9 cellular contexts compared by ENCODE assay signal in genomic region chr9:125538092-125538473, GRCh38.
DNase-seq lines count a peak whose midpoint lies in the region; ATAC-seq, FAIRE-seq and TF ChIP-seq lines count a peak whose summit lies in the region.
"Had no signal": no experiment of that assay in that cellular context is flagged by ENCODE, and none has a peak within 500 bp of the region (broad histone marks: within the 10 kb centered on the region; RNA-seq: fewer than 3 reads in every experiment).

No MANE protein-coding gene starts in this region.

- H3K4ac ChIP-seq in neuronal stem cell (ENCODE audit: low read length) = no peak overlapping the region
- H3K4ac ChIP-seq in H9 (ENCODE audit: low read depth, low read length) = no peak overlapping the region

- H3K4me3 Mint-ChIP-seq in progenitor cell of endocrine pancreas (ENCODE audit: low read depth) = no peak overlapping the region
- no peak overlapping the region for H3K4me3 Mint-ChIP-seq in H9

- no peak overlapping the region for H3K18ac ChIP-seq in neuronal stem cell (ENCODE audit: low read length)
- H3K18ac ChIP-seq in H9 (ENCODE audit: insufficient read length, low read depth, low read length) = no peak overlapping the region

- H2BK15ac ChIP-seq in neuronal stem cell (ENCODE audit: low read length) (no peak overlapping the region), H9 (ENCODE audit: low read depth, low read length) (no peak overlapping the region)

- H3K27ac ChIP-seq in adrenal gland (peak overlapping the region; percentile 0 to 75 (median 32)), kidney (ENCODE audit: low read depth in 2 of 2, low read length in 2 of 2) (peak overlapping the region; percentile 38 to 52), neuronal stem cell (replicated peaks; ENCODE audit: low read length) (no peak overlapping the region), H9 (ENCODE audit: insufficient read length, low read depth, low read length) (no peak overlapping the region)

- H3K23me2 ChIP-seq in H9 (ENCODE audit: insufficient read length, low read depth, low read length, poor library complexity, severe bottlenecking) = no peaks in the 10 kb centered on the region

- H3T11ph ChIP-seq in H9 (ENCODE audit: low read length) = no peak overlapping the region

- DNase-seq in AG08395 (ENCODE audit: low spot score) = peak; percentile 87
- peak; percentile 76 for DNase-seq in MG63
- DNase-seq in adrenal gland = peak in 6 of 7 donors; percentile 61 to 69 (median 66)
- no peak for DNase-seq in kidney
- no peak for DNase-seq in progenitor cell of endocrine pancreas (ENCODE audit: low spot score, unreplicated experiment)
- no peak for DNase-seq in neuronal stem cell (ENCODE audit: low spot score)
- no peak for DNase-seq in H9
- DNase-seq: posterior cingulate gyrus had no signal

- H2AK5ac ChIP-seq in neuronal stem cell (ENCODE audit: low read depth, low read length) = no peak overlapping the region
- H2AK5ac ChIP-seq in H9 (ENCODE audit: insufficient read length, low read length) = no peak overlapping the region

- H3K9ac ChIP-seq in kidney (ENCODE audit: low read length in 2 of 2) (no peak overlapping the region), neuronal stem cell (ENCODE audit: low read depth, low read length, poor library complexity) (no peak overlapping the region), H9 (ENCODE audit: extremely low read depth, insufficient read length, low read length) (no peak overlapping the region)

- H3K4me1 Mint-ChIP-seq in progenitor cell of endocrine pancreas (ENCODE audit: low read depth) (peaks cover 4% of the 10 kb centered on the region), H9 (peaks cover 5 to 8% of the 10 kb centered on the region in 2 experiments)

- intact Hi-C loops in adrenal gland (cut with DNase I) = no loop called here
- intact Hi-C loops in kidney (cut with DNase I) = no loop called here

- H3K36me3 ChIP-seq in MG63 = no peaks in the 10 kb centered on the region; the same call in 1 of the 2 replicates
- no peaks in the 10 kb centered on the region for H3K36me3 ChIP-seq in adrenal gland (replicated peaks in 1 of 2)
- peaks cover 0 to 4% of the 10 kb centered on the region in 2 donors for H3K36me3 ChIP-seq in kidney (ENCODE audit: control insufficient read depth in 1 of 2, insufficient read depth in 2 of 2, low read length in 2 of 2)
- no peaks in the 10 kb centered on the region for H3K36me3 ChIP-seq in neuronal stem cell (replicated peaks in 1 of 2; ENCODE audit: control insufficient read depth in 2 of 2, insufficient read depth in 2 of 2, low read length in 2 of 2)

- H3K14ac ChIP-seq in neuronal stem cell (ENCODE audit: low read length) = no peak overlapping the region
- no peak overlapping the region for H3K14ac ChIP-seq in H9 (ENCODE audit: insufficient read depth, low read length)

- H3K79me1 ChIP-seq in neuronal stem cell (ENCODE audit: low read depth, low read length) (no peaks in the 10 kb centered on the region), H9 (ENCODE audit: insufficient read depth, low read depth, low read length, poor library complexity, severe bottlenecking) (no peaks in the 10 kb centered on the region)

- no peak for TF ChIP-seq POLR2A in adrenal gland (IDR thresholded peaks at IDR 0.05)

- H2AFZ ChIP-seq in neuronal stem cell (ENCODE audit: low read length) (no peak overlapping the region), H9 (ENCODE audit: low read length) (no peak overlapping the region)

- H3K27me3 Mint-ChIP-seq in progenitor cell of endocrine pancreas (no peaks in the 10 kb centered on the region), H9 (ENCODE audit: low read depth) (no peaks in the 10 kb centered on the region)

- H3K4me3 ChIP-seq in MG63 = no peak overlapping the region
- H3K4me3 ChIP-seq in adrenal gland = no peak overlapping the region
- no peak overlapping the region for H3K4me3 ChIP-seq in kidney (ENCODE audit: low read length in 2 of 2)
- no peak overlapping the region for H3K4me3 ChIP-seq in neuronal stem cell (ENCODE audit: low read length in 2 of 2)

- H3K79me2 ChIP-seq in H9 (ENCODE audit: insufficient read depth, low read length) = no peaks in the 10 kb centered on the region; the same call in 1 of the 2 replicates

- H2BK5ac ChIP-seq in neuronal stem cell (ENCODE audit: low read length) (no peak overlapping the region), H9 (ENCODE audit: insufficient read length, low read length) (no peak overlapping the region)

- H3K4me1 ChIP-seq in adrenal gland (replicated peaks in 1 of 2) (peaks cover 30 to 60% of the 10 kb centered on the region in 2 donors), kidney (ENCODE audit: control insufficient read depth in 1 of 2, insufficient read depth in 1 of 2, low read depth in 1 of 2, low read length in 2 of 2) (peaks cover 11 to 18% of the 10 kb centered on the region in 2 donors), neuronal stem cell (ENCODE audit: control insufficient read depth in 2 of 2, insufficient read depth in 1 of 2, low read depth in 1 of 2, low read length in 2 of 2) (no peaks in the 10 kb centered on the region), H9 (ENCODE audit: insufficient read depth, low read length) (no peaks in the 10 kb centered on the region)

- TF ChIP-seq CTCF in adrenal gland (IDR thresholded peaks at IDR 0.05) (no peak), kidney (IDR thresholded peaks at IDR 0.05; ENCODE audit: borderline replicate concordance, extremely low read depth, insufficient read depth) (no peak), progenitor cell of endocrine pancreas (IDR thresholded peaks at IDR 0.05; ENCODE audit: unreplicated experiment) (no peak), H9 (conservative IDR thresholded peaks at IDR 0.05) (no peak)

- no peak for FAIRE-seq in kidney (lab: Jason Lieb, UNC)

- H3K9me3 Mint-ChIP-seq in progenitor cell of endocrine pancreas (ENCODE audit: low read depth) (no peaks in the 10 kb centered on the region), H9 (no peaks in the 10 kb centered on the region)

- ATAC-seq in GM19455 (IDR thresholded peaks at IDR 0.05; ENCODE audit: unreplicated experiment) = no peak

- H2BK12ac ChIP-seq in neuronal stem cell (ENCODE audit: low read length) (no peak overlapping the region), H9 (ENCODE audit: insufficient read length, low read depth, low read length) (no peak overlapping the region)

- H4K20me1 ChIP-seq in H9 (ENCODE audit: control insufficient read depth, insufficient read depth, insufficient read length) = no peaks in the 10 kb centered on the region

- no peak overlapping the region for H3K23ac ChIP-seq in neuronal stem cell (ENCODE audit: low read depth, low read length, poor library complexity)
- H3K23ac ChIP-seq in H9 (ENCODE audit: insufficient read length, low read depth, low read length) = no peak overlapping the region

- H2BK120ac ChIP-seq in neuronal stem cell (ENCODE audit: low read depth, low read length) = no peak overlapping the region
- H2BK120ac ChIP-seq in H9 (ENCODE audit: low read depth, low read length, poor library complexity, severe bottlenecking) = no peak overlapping the region

- H4K91ac ChIP-seq in neuronal stem cell (ENCODE audit: low read depth, low read length, poor library complexity) = no peak overlapping the region
- no peak overlapping the region for H4K91ac ChIP-seq in H9 (ENCODE audit: insufficient read length, low read depth, low read length)

- 21 to 32% (median 29%) methylated on average over 2 of the region's 2 CpGs for WGBS in adrenal gland, 4 donors
- no CpG with 5 or more reads among the region's 2 CpGs for WGBS in neuronal stem cell (ENCODE audit: extremely low coverage in 2 of 2, insufficient read length in 2 of 2, insufficient replicate concordance in 1 of 2), 2 donors
- WGBS in H9 (ENCODE audit: extremely low coverage, insufficient read length, low lambda C conversion rate) = no CpG with 5 or more reads among the region's 2 CpGs

- H3K27ac Mint-ChIP-seq in progenitor cell of endocrine pancreas (no peak overlapping the region), H9 (peak overlapping the region in 1 of 3 experiments; percentile 3; a peak in 2 of 7 replicates)

- H2BK20ac ChIP-seq in H9 (ENCODE audit: low read depth, low read length, poor library complexity, severe bottlenecking) = no peak overlapping the region

- H3K36me3 Mint-ChIP-seq in progenitor cell of endocrine pancreas (ENCODE audit: insufficient read depth) (peaks cover 9% of the 10 kb centered on the region), H9 (ENCODE audit: insufficient read depth in 1 of 3, low read depth in 3 of 3) (no peaks in the 10 kb centered on the region; a peak in 1 of 7 replicates)

- H3K56ac ChIP-seq in H9 (ENCODE audit: insufficient read length, low read depth, low read length) = no peak overlapping the region

- H3K27me3 ChIP-seq in MG63 (no peaks in the 10 kb centered on the region), adrenal gland (no peaks in the 10 kb centered on the region), neuronal stem cell (ENCODE audit: control insufficient read depth in 3 of 3, insufficient read depth in 3 of 3, low read depth in 1 of 3, low read length in 3 of 3) (no peaks in the 10 kb centered on the region), H9 (ENCODE audit: insufficient read depth, low read length) (no peaks in the 10 kb centered on the region)

- H3K9me3 ChIP-seq in MG63 (no peaks in the 10 kb centered on the region), adrenal gland (replicated peaks in 1 of 3) (no peaks in the 10 kb centered on the region), kidney (ENCODE audit: control insufficient read depth in 1 of 2, low read length in 2 of 2) (no peaks in the 10 kb centered on the region), neuronal stem cell (replicated peaks in 1 of 2; ENCODE audit: control insufficient read depth in 2 of 2, insufficient read depth in 1 of 2, low read depth in 1 of 2, low read length in 2 of 2) (no peaks in the 10 kb centered on the region), H9 (ENCODE audit: control insufficient read depth, low read depth, low read length) (no peaks in the 10 kb centered on the region)

- H4K5ac ChIP-seq in H9 (ENCODE audit: insufficient read length, low read depth, low read length) = no peak overlapping the region

- H4K8ac ChIP-seq in neuronal stem cell (ENCODE audit: low read depth, low read length) (no peak overlapping the region), H9 (replicated peaks; ENCODE audit: insufficient read length, low read depth, low read length) (no peak overlapping the region)

- H3K4me2 ChIP-seq in neuronal stem cell (ENCODE audit: insufficient read depth, low read length, poor library complexity, severe bottlenecking) (no peak overlapping the region), H9 (ENCODE audit: insufficient read depth, insufficient read length, low read length) (no peak overlapping the region)

Comparison
In these comparisons a context has a peak if more than half of its experiments do, and no peak if none do; other contexts are left out.
1. DNase-seq: peak in AG08395 (single experiment), MG63 (single experiment) and adrenal gland (6 of 7); none in kidney (single experiment), progenitor cell of endocrine pancreas (single experiment), neuronal stem cell (single experiment) and H9 (single experiment).
2. H3K27ac ChIP-seq: peak in adrenal gland (5 of 5) and kidney (2 of 2); none in neuronal stem cell (single experiment) and H9 (single experiment).